12 cellular contexts compared by ENCODE assay signal in genomic region chr2:112648081-112648480, GRCh38. TPM values are rescaled to one million over a fixed set of nuclear protein-coding genes. Genes with fewer than 3 reads are reported as not detected.
A peak's percentile ranks its signal among the peaks of the same experiment; 100 is the strongest.
DNase-seq lines count a peak whose midpoint lies in the region; ATAC-seq and TF ChIP-seq lines count a peak whose summit lies in the region.
"Had no signal": no experiment of that assay in that cellular context is flagged by ENCODE, and none has a peak within 500 bp of the region (broad histone marks: within the 10 kb centered on the region; RNA-seq: fewer than 3 reads in every experiment).

No MANE protein-coding gene starts in this region.

- H3K36me3 ChIP-seq in CD8-positive, alpha-beta memory T cell (ENCODE audit: insufficient read depth, low read length): peaks cover 38% of the 10 kb centered on the region
- H3K36me3 ChIP-seq in Loucy (ENCODE audit: insufficient read depth, low read length): peaks cover 55% of the 10 kb centered on the region
- H3K36me3 ChIP-seq: uterus had no signal

- intact Hi-C loops in natural killer cell (cut with micrococcal nuclease): loop anchor here (5.0 kb wide), 2 partner anchors 44 to 66 kb away; partner anchors contain the start of gene CHCHD5

- H3K9me3 ChIP-seq in CD8-positive, alpha-beta memory T cell (ENCODE audit: low read length): no peaks in the 10 kb centered on the region
- no peaks in the 10 kb centered on the region for H3K9me3 ChIP-seq in Loucy (ENCODE audit: insufficient read depth, low read depth, low read length)
- H3K9me3 ChIP-seq: uterus had no signal

- H3K27me3 ChIP-seq in CD8-positive, alpha-beta memory T cell (ENCODE audit: insufficient read depth, low read length, poor library complexity, severe bottlenecking): no peaks in the 10 kb centered on the region
- H3K27me3 ChIP-seq in Loucy (ENCODE audit: insufficient read depth, low read length, poor library complexity, severe bottlenecking): no peaks in the 10 kb centered on the region
- H3K27me3 ChIP-seq: uterus had no signal

- no peak for TF ChIP-seq CTCF in Loucy (conservative IDR thresholded peaks at IDR 0.05; ENCODE audit: low read length)
- TF ChIP-seq CTCF in cardiac fibroblast (IDR thresholded peaks at IDR 0.05; ENCODE audit: low read depth, low read length): no peak
- TF ChIP-seq CTCF in natural killer cell (IDR thresholded peaks at IDR 0.05): no peak

- peaks cover 63% of the 10 kb centered on the region for H4K20me1 ChIP-seq in Loucy (ENCODE audit: insufficient read depth, low read length, poor library complexity, severe bottlenecking)

- H3K9me3 Mint-ChIP-seq in CD8-positive, alpha-beta memory T cell: no peaks in the 10 kb centered on the region
- no peaks in the 10 kb centered on the region for H3K9me3 Mint-ChIP-seq in natural killer cell

- peak overlapping the region in 6 of 8 donors; percentile 30 to 92 (median 83) for H3K27ac Mint-ChIP-seq in CD8-positive, alpha-beta memory T cell
- peak overlapping the region; percentile 89 to 91 for H3K27ac Mint-ChIP-seq in natural killer cell

- H3K27me3 Mint-ChIP-seq in CD8-positive, alpha-beta memory T cell: no peaks in the 10 kb centered on the region
- no peaks in the 10 kb centered on the region for H3K27me3 Mint-ChIP-seq in natural killer cell (ENCODE audit: low read depth in 2 of 2)

- peak overlapping the region; percentile 94 for H3K9ac ChIP-seq in Loucy (ENCODE audit: low read depth, low read length, poor library complexity, severe bottlenecking)

- no peaks in the 10 kb centered on the region for H3K9me2 ChIP-seq in Loucy (replicated peaks; ENCODE audit: low read depth, low read length)

- H2AFZ ChIP-seq in Loucy (ENCODE audit: low read length): no peak overlapping the region

- POLR2A ChIA-PET in CD8-positive, alpha-beta memory T cell (lab: Charles Lee): interaction anchor here (2.4 to 5.0 kb wide), 2 partner anchors 16 to 24 kb away, joined by 12 to 96 read pairs; no protein-coding TSS in a partner anchor

- no peak overlapping the region for H3K27ac ChIP-seq in CD8-positive, alpha-beta memory T cell (ENCODE audit: low read depth, low read length)
- H3K27ac ChIP-seq: uterus had no signal

- ATAC-seq in natural killer cell (no peak), GM19351 (IDR thresholded peaks at IDR 0.05; ENCODE audit: unreplicated experiment) (no peak), esophagus mucosa (no peak)
- ATAC-seq: left colon had no signal

- peaks cover 26 to 66% (median 38%) of the 10 kb centered on the region in 3 donors for H3K36me3 Mint-ChIP-seq in CD8-positive, alpha-beta memory T cell
- H3K36me3 Mint-ChIP-seq in natural killer cell: peaks cover 45% of the 10 kb centered on the region

- peaks cover 59% of the 10 kb centered on the region for H3K4me1 ChIP-seq in CD8-positive, alpha-beta memory T cell (ENCODE audit: insufficient read depth, low read length)
- H3K4me1 ChIP-seq in Loucy (ENCODE audit: insufficient read depth, low read length, poor library complexity, severe bottlenecking): peaks cover 60% of the 10 kb centered on the region

- H3K4me2 ChIP-seq in Loucy (ENCODE audit: low read depth, low read length, poor library complexity, severe bottlenecking): peak overlapping the region; percentile 94

- H3K4me1 Mint-ChIP-seq in CD8-positive, alpha-beta memory T cell: peaks cover 72 to 81% (median 79%) of the 10 kb centered on the region in 3 donors
- peaks cover 81 to 83% of the 10 kb centered on the region in 2 donors for H3K4me1 Mint-ChIP-seq in natural killer cell

- peak overlapping the region; percentile 89 to 98 (median 93) for H3K4me3 Mint-ChIP-seq in CD8-positive, alpha-beta memory T cell
- H3K4me3 Mint-ChIP-seq in natural killer cell: peak overlapping the region; percentile 94

- peaks cover 84% of the 10 kb centered on the region for H3K79me2 ChIP-seq in Loucy (ENCODE audit: insufficient read depth, low read length)

- DNase-seq in CD8-positive, alpha-beta memory T cell: no peak
- DNase-seq in cardiac fibroblast (ENCODE audit: low read depth in 2 of 2): no peak
- no peak for DNase-seq in natural killer cell
- DNase-seq in SHP77 treated with DMSO at 0.1 percent for 48 hours (lab: John Stamatoyannopoulos, UW): no peak
- DNase-seq in UCSD-AML1 (lab: John Stamatoyannopoulos, UW; ENCODE audit: unreplicated experiment): no peak
- DNase-seq: activated CD4-positive, alpha-beta T cell treated with anti-CD3 and anti-CD28 coated beads for 1 hour; left colon; NCI-H446 treated with DMSO at 0.1 percent for 48 hours; uterus had no signal

- H3K4me3 ChIP-seq in CD8-positive, alpha-beta memory T cell (ENCODE audit: low read length): peak overlapping the region; percentile 3
- H3K4me3 ChIP-seq in Loucy (ENCODE audit: low read length, poor library complexity, severe bottlenecking) (peak overlapping the region; percentile 79), cardiac fibroblast (replicated peaks in 1 of 2; ENCODE audit: low read depth in 2 of 2, low read length in 2 of 2) (peak overlapping the region; percentile 88)
- H3K4me3 ChIP-seq: uterus had no signal

- no peaks in the 10 kb centered on the region for H3F3A ChIP-seq in Loucy (ENCODE audit: low read depth)

- CTCF ChIA-PET in CD8-positive, alpha-beta memory T cell (lab: Charles Lee): interaction anchor here (0.7 to 8.4 kb wide), 2 partner anchors 18 to 48 kb away, joined by 3 to 147 read pairs; no protein-coding TSS in a partner anchor

RNA-seq across cellular contexts. Expression of gene SLC20A1, which starts 2.3 kb away (rescaled TPM):
- 100 to 1,000 TPM; 102 to 105 TPM for total RNA-seq in CD8-positive, alpha-beta memory T cell
- 68.0 TPM for polyA plus RNA-seq in CD8-positive, alpha-beta memory T cell
- 100 to 1,000 TPM; 193 to 241 (median 233) TPM for total RNA-seq in natural killer cell
- total RNA-seq in esophagus mucosa: 18.5 TPM

Comparison
In these comparisons a context has a peak if more than half of its experiments do, and no peak if none do; other contexts are left out.
1. H3K4me3 ChIP-seq: peak in every context shown above with its lines; median percentile 88 in cardiac fibroblast; 79 in Loucy; 3 in CD8-positive, alpha-beta memory T cell.